14 cellular contexts compared by ENCODE assay signal in the genomic region with DNA sequence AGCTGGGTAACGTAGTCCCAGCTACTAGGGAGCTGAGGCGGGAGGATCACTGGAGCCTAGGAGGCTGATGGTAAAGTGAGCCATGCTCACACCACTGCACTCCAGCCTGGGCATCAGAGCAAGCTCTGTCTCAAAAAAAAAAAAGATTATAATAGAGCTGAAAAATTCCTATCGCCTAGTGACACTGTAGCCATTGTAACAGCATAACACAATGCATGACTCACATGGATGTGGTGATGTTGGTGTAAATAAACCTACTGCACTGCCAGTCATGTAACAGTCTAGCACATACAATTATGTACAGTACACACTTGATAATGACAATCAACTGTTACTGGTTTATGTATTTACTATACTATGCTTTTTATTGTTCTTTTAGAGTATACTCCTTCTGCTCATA. TPM values are rescaled to one million over a fixed set of nuclear protein-coding genes. Genes with fewer than 3 reads are reported as not detected.
DNase-seq lines count a peak whose midpoint lies in the region; ATAC-seq, FAIRE-seq and TF ChIP-seq lines count a peak whose summit lies in the region.
"Had no signal": no experiment of that assay in that cellular context is flagged by ENCODE, and none has a peak within 500 bp of the region (broad histone marks: within the 10 kb centered on the region; RNA-seq: fewer than 3 reads in every experiment).

No MANE protein-coding gene starts in this region.

- no peaks in the 10 kb centered on the region for H3K9me1 ChIP-seq in endothelial cell of umbilical vein (replicated peaks; ENCODE audit: control insufficient read depth, extremely low read depth, insufficient read depth, low read length)

- ATAC-seq in GM21786 (IDR thresholded peaks at IDR 0.05; ENCODE audit: unreplicated experiment) = no peak

- dilution Hi-C loops in endothelial cell of umbilical vein (cut with MboI; ENCODE audit: extremely low pct_ligation_motif_present, low sequenced_read_pairs) = no loop called here

- H3K9ac ChIP-seq in endothelial cell of umbilical vein (replicated peaks; ENCODE audit: extremely low read depth, insufficient read depth, low read length) = no peak overlapping the region

- H3K27me3 ChIP-seq in endothelial cell of umbilical vein (ENCODE audit: control insufficient read depth in 2 of 2, insufficient read depth in 2 of 2, low read length in 2 of 2) = no peaks in the 10 kb centered on the region
- H3K27me3 ChIP-seq: ascending aorta, heart left ventricle, neutrophil, spleen, transverse colon had no signal

- no peak for DNase-seq in activated CD4-positive, alpha-beta T cell treated with anti-CD3 and anti-CD28 coated beads, Interleukin-2, amount 10 ng/mL, durations not matched to agents 7 days and 5 days
- no peak for DNase-seq in activated CD4-positive, alpha-beta T cell treated with anti-CD3 and anti-CD28 coated beads, Interleukin-2, amount 50 U/mL, for 4 hours
- DNase-seq in RPMI7951 (ENCODE audit: low read depth) = peak; percentile 8
- DNase-seq in endothelial cell of umbilical vein (ENCODE audit: low read depth, low spot score) = peak; percentile 84
- peak; percentile 29 for DNase-seq in retinal pigment epithelial cell (ENCODE audit: low read depth)
- DNase-seq in NCI-H748 treated with DMSO at 0.1 percent for 48 hours (lab: John Stamatoyannopoulos, UW) = no peak
- no peak for DNase-seq in effector CD8-positive, alpha-beta T cell (lab: John Stamatoyannopoulos, UW)
- DNase-seq: heart left ventricle, spleen, transverse colon had no signal

- H3K36me3 Mint-ChIP-seq in activated CD4-positive, alpha-beta T cell treated with anti-CD3 and anti-CD28 coated beads, Interleukin-2, amount 10 ng/mL, durations not matched to agents 7 days and 5 days (ENCODE audit: low read depth) = peaks cover 59% of the 10 kb centered on the region

- intact Hi-C loops in endothelial cell of umbilical vein (cut with micrococcal nuclease) = loop anchor here (1.0 kb wide), 3 partner anchors 10 to 67 kb away; no protein-coding TSS in a partner anchor

- BruUV-seq in endothelial cell of umbilical vein (replicated peaks; lab: Mats Ljungman, UMichigan) = no TSS peak

- no peaks in the 10 kb centered on the region for H4K20me1 ChIP-seq in endothelial cell of umbilical vein (replicated peaks; ENCODE audit: control insufficient read depth, extremely low read depth, insufficient read depth, low read length)

- TF ChIP-seq CTCF in endothelial cell of umbilical vein (IDR thresholded peaks at IDR 0.05; ENCODE audit: extremely low read depth in 1 of 2, insufficient read depth in 1 of 2, low read depth in 1 of 2, low read length in 2 of 2) = no peak
- TF ChIP-seq CTCF in retinal pigment epithelial cell (conservative IDR thresholded peaks at IDR 0.05; ENCODE audit: low read depth, low read length) = no peak

- H3K79me2 ChIP-seq in endothelial cell of umbilical vein (ENCODE audit: control insufficient read depth, insufficient read depth, low read length) = peaks cover 81% of the 10 kb centered on the region

- no peak overlapping the region for H3K4me3 Mint-ChIP-seq in activated CD4-positive, alpha-beta T cell treated with anti-CD3 and anti-CD28 coated beads, Interleukin-2, amount 10 ng/mL, durations not matched to agents 7 days and 5 days

- TF ChIP-seq POLR2A in endothelial cell of umbilical vein (IDR thresholded peaks at IDR 0.05; ENCODE audit: low read depth, low read length) = no peak

- H3K4me1 ChIP-seq in endothelial cell of umbilical vein (ENCODE audit: control insufficient read depth, extremely low read depth, insufficient read depth, low read length) = peaks cover 14% of the 10 kb centered on the region

- POLR2A ChIA-PET in activated CD4-positive, alpha-beta T cell treated with anti-CD3 and anti-CD28 coated beads, Interleukin-2, amount 10 ng/mL, durations not matched to agents 7 days and 5 days (lab: Charles Lee) = no interaction called here
- POLR2A ChIA-PET in endothelial cell of umbilical vein (lab: Charles Lee) = no interaction called here

- CTCF ChIA-PET in activated CD4-positive, alpha-beta T cell treated with anti-CD3 and anti-CD28 coated beads, Interleukin-2, amount 10 ng/mL, durations not matched to agents 7 days and 5 days (lab: Charles Lee) = interaction anchor here (0.9 to 1.6 kb wide), 2 partner anchors 22 to 83 kb away, joined by 3 to 5 read pairs; no protein-coding TSS in a partner anchor
- CTCF ChIA-PET in endothelial cell of umbilical vein (lab: Charles Lee) = interaction anchor here (1.0 to 1.8 kb wide), 7 partner anchors 10 to 42 kb away, joined by 3 to 7 read pairs (median 5); no protein-coding TSS in a partner anchor

- no peaks in the 10 kb centered on the region for H3K9me3 ChIP-seq in endothelial cell of umbilical vein (replicated peaks; ENCODE audit: control insufficient read depth, insufficient read depth, low read length)
- H3K9me3 ChIP-seq: ascending aorta, heart left ventricle, neutrophil, spleen, transverse colon had no signal

- peak overlapping the region; percentile 63 for H3K27ac Mint-ChIP-seq in activated CD4-positive, alpha-beta T cell treated with anti-CD3 and anti-CD28 coated beads, Interleukin-2, amount 10 ng/mL, durations not matched to agents 7 days and 5 days

- H3K4me2 ChIP-seq in endothelial cell of umbilical vein (ENCODE audit: insufficient read depth, low read length) = no peak overlapping the region

- FAIRE-seq in endothelial cell of umbilical vein (lab: Jason Lieb, UNC) = peak; percentile 88

- no peak overlapping the region for H2AFZ ChIP-seq in endothelial cell of umbilical vein (ENCODE audit: low read depth, low read length)

- H3K9me3 Mint-ChIP-seq in activated CD4-positive, alpha-beta T cell treated with anti-CD3 and anti-CD28 coated beads, Interleukin-2, amount 10 ng/mL, durations not matched to agents 7 days and 5 days = peaks cover 5% of the 10 kb centered on the region

- H3K4me1 Mint-ChIP-seq in activated CD4-positive, alpha-beta T cell treated with anti-CD3 and anti-CD28 coated beads, Interleukin-2, amount 10 ng/mL, durations not matched to agents 7 days and 5 days = peaks cover 70% of the 10 kb centered on the region

- H3K36me3 ChIP-seq in endothelial cell of umbilical vein (ENCODE audit: control insufficient read depth in 2 of 2, extremely low read depth in 1 of 2, insufficient read depth in 2 of 2, low read length in 2 of 2) = no peaks in the 10 kb centered on the region
- H3K36me3 ChIP-seq: ascending aorta, heart left ventricle, spleen, transverse colon had no signal

- H3K4me3 ChIP-seq in endothelial cell of umbilical vein (replicated peaks in 1 of 3; ENCODE audit: insufficient read depth in 1 of 3, low read depth in 1 of 3, low read length in 3 of 3) (no peak overlapping the region), retinal pigment epithelial cell (ENCODE audit: low read length) (no peak overlapping the region)
- H3K4me3 ChIP-seq: ascending aorta, heart left ventricle, spleen, transverse colon had no signal

- H3K27me3 Mint-ChIP-seq in activated CD4-positive, alpha-beta T cell treated with anti-CD3 and anti-CD28 coated beads, Interleukin-2, amount 10 ng/mL, durations not matched to agents 7 days and 5 days = no peaks in the 10 kb centered on the region

- peak overlapping the region; percentile 55 for H3K27ac ChIP-seq in endothelial cell of umbilical vein (ENCODE audit: insufficient read depth, low read depth, low read length)
- H3K27ac ChIP-seq: ascending aorta, heart left ventricle, HL-60, neutrophil, spleen had no signal

TF ChIP-seq in endothelial cell of umbilical vein, 7 proteins besides CTCF, POLR2A, EP300 and RAD21:
- TF ChIP-seq MYC (IDR thresholded peaks at IDR 0.05; ENCODE audit: low read depth, low read length) = no peak
- TF ChIP-seq POLR2AphosphoS5 (IDR thresholded peaks at IDR 0.05; ENCODE audit: insufficient read depth, low read depth, low read length) = no peak
- TF ChIP-seq FOS (IDR thresholded peaks at IDR 0.05; ENCODE audit: borderline replicate concordance, insufficient read depth, low read length) = peak; percentile 71
- peak; percentile 88 for TF ChIP-seq JUN (IDR thresholded peaks at IDR 0.05; ENCODE audit: borderline replicate concordance, insufficient read depth, insufficient read length, low read depth)
- TF ChIP-seq EZH2 (IDR thresholded peaks at IDR 0.05; ENCODE audit: borderline replicate concordance, low read depth, low read length, severe bottlenecking) = no peak
- TF ChIP-seq GATA2 (IDR thresholded peaks at IDR 0.05; ENCODE audit: insufficient read depth, insufficient read length, low read depth, low read length) = no peak
- TF ChIP-seq, protein P1, sequence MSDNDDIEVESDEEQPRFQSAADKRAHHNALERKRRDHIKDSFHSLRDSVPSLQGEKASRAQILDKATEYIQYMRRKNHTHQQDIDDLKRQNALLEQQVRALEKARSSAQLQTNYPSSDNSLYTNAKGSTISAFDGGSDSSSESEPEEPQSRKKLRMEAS (IDR thresholded peaks at IDR 0.05; ENCODE audit: insufficient read depth, insufficient read length) = no peak

RNA-seq across cellular contexts. Expression of a gene that starts 39.6 kb away (rescaled TPM):
- total RNA-seq in activated CD4-positive, alpha-beta T cell treated with anti-CD3 and anti-CD28 coated beads, Interleukin-2, amount 10 ng/mL, durations not matched to agents 7 days and 5 days = 100 to 1,000 TPM in 1 of 2 experiments, 10 to 100 TPM in 1; 93.9 to 109 TPM
- 0.20 TPM in 1 of 2 replicates, not detected in the other for total RNA-seq in RPMI7951 (2014; rRNA removed; shearing (Covaris generic))
- 42.2 and 47.6 TPM in 2 replicates for total RNA-seq in endothelial cell of umbilical vein
- 8.2 and 9.2 TPM in 2 replicates for polyA plus RNA-seq in endothelial cell of umbilical vein
- polyA plus RNA-seq in endothelial cell of umbilical vein (2011; cell fraction: cytosol; rRNA removed) = 10.0 and 11.5 TPM in 2 replicates
- polyA plus RNA-seq in endothelial cell of umbilical vein (2011; cell fraction: nucleus; rRNA removed) = 22.1 and 37.9 TPM in 2 replicates
- polyA plus RNA-seq in endothelial cell of umbilical vein (2012) = 31.6 and 54.3 TPM in 2 replicates
- polyA minus RNA-seq in endothelial cell of umbilical vein = 24.5 and 26.6 TPM in 2 replicates
- not detected for polyA minus RNA-seq in endothelial cell of umbilical vein (2011; cell fraction: cytosol; rRNA and poly(A)+ RNA removed)
- polyA minus RNA-seq in endothelial cell of umbilical vein (2011; cell fraction: nucleus; rRNA and poly(A)+ RNA removed) = 28.3 and 39.7 TPM in 2 replicates

Comparison
In these comparisons a context has a peak if more than half of its experiments do, and no peak if none do; other contexts are left out.
1. DNase-seq: peak in RPMI7951 (single experiment), endothelial cell of umbilical vein (single experiment) and retinal pigment epithelial cell (single experiment); none in activated CD4-positive, alpha-beta T cell treated with anti-CD3 and anti-CD28 coated beads, Interleukin-2, amount 10 ng/mL, durations not matched to agents 7 days and 5 days (single experiment), activated CD4-positive, alpha-beta T cell treated with anti-CD3 and anti-CD28 coated beads, Interleukin-2, amount 50 U/mL, for 4 hours (0 of 2), NCI-H748 treated with DMSO at 0.1 percent for 48 hours (single experiment) and effector CD8-positive, alpha-beta T cell (single experiment).
2. RNA of a gene that starts 39.6 kb away (total RNA-seq): 93.9 to 109 TPM in activated CD4-positive, alpha-beta T cell treated with anti-CD3 and anti-CD28 coated beads, Interleukin-2, amount 10 ng/mL, durations not matched to agents 7 days and 5 days and 42.2 to 47.6 TPM in endothelial cell of umbilical vein; 0.20 TPM in RPMI7951; every median in the first group is over 10 times any median in the second.